In the genomic region with DNA sequence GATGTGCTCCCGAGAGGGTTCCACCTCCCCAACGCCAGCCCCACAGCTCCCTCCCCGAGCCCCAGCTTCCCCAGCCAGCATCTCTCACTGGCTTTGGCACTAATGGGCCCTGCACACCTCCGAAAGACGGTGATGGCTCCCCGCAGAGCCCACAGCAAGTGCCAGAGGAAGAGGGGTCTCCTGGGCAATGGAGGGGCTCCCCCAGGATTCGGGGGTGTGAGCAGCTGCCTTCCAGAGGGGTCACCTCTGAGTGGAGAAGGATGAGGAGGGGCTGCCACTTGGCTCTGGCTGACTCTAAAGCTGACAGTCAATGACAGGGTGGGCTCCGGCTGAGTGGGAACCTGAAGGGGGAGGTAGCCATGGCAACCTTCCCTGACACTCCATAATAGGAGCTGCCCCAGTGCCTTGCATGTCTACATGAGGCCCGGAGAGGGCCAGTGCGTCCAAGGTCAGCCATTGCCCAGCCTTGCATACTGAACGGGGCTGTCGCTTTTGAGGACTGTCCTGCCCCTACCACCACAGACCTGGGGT, we compare ENCODE assay signal across 16 cellular contexts.
"Had no signal": no experiment of that assay in that cellular context is flagged by ENCODE, and none has a peak within 500 bp of the region (broad histone marks: within the 10 kb centered on the region; RNA-seq: fewer than 3 reads in every experiment).

No MANE protein-coding gene starts in this region.

- H3K9me3 ChIP-seq: esophagus squamous epithelium, psoas muscle, sigmoid colon, testis had no signal

- H3K36me3 ChIP-seq: esophagus squamous epithelium, sigmoid colon had no signal

- H3K27ac Mint-ChIP-seq: activated CD4-positive, alpha-beta T cell treated with anti-CD3 and anti-CD28 coated beads, Interleukin-2, amount 10 ng/mL, durations not matched to agents 7 days and 5 days; activated naive CD4-positive, alpha-beta T cell treated with anti-CD3 and anti-CD28 coated beads, Interleukin-2, amount 50 U/mL, for 72 hours; activated T-helper 17 cell treated with anti-CD3 and anti-CD28 coated beads, Interleukin-2, amount 50 U/mL, for 72 hours; naive B cell; stimulated activated naive CD8-positive, alpha-beta T cell treated with anti-CD3 and anti-CD28 coated beads, Interleukin-15, amount 100 ng/mL, for 72 hours had no signal

- H3K36me3 Mint-ChIP-seq: activated naive CD4-positive, alpha-beta T cell treated with anti-CD3 and anti-CD28 coated beads, Interleukin-2, amount 50 U/mL, for 72 hours; naive B cell had no signal

- H3K27me3 Mint-ChIP-seq: activated T-helper 17 cell treated with anti-CD3 and anti-CD28 coated beads, Interleukin-2, amount 50 U/mL, for 72 hours had no signal

- H3K27ac ChIP-seq: esophagus squamous epithelium, foreskin keratinocyte, psoas muscle, sigmoid colon, testis had no signal

- H3K4me3 ChIP-seq: esophagus squamous epithelium, lung, psoas muscle, sigmoid colon, testis had no signal

- H3K4me1 ChIP-seq: foreskin keratinocyte, psoas muscle, sigmoid colon, testis had no signal

- H3K27me3 ChIP-seq: testis had no signal

- H3K4me3 Mint-ChIP-seq: activated CD4-positive, alpha-beta T cell treated with anti-CD3 and anti-CD28 coated beads, Interleukin-2, amount 10 ng/mL, durations not matched to agents 7 days and 5 days; activated T-helper 17 cell treated with anti-CD3 and anti-CD28 coated beads, Interleukin-2, amount 50 U/mL, for 72 hours; naive B cell; stimulated activated naive CD8-positive, alpha-beta T cell treated with anti-CD3 and anti-CD28 coated beads, Interleukin-15, amount 100 ng/mL, for 72 hours had no signal

- DNase-seq: activated CD4-positive, alpha-beta T cell treated with anti-CD3 and anti-CD28 coated beads, Interleukin-2, amount 10 ng/mL, durations not matched to agents 7 days and 5 days; activated CD4-positive, CD25-positive, alpha-beta regulatory T cell; activated T-cell treated with anti-CD3 and anti-CD28 coated beads for 4 hours; esophagus squamous epithelium; foreskin keratinocyte; left cardiac atrium; naive B cell; occipital lobe; psoas muscle; sigmoid colon; stimulated activated CD4-positive, alpha-beta T cell treated with anti-CD3 and anti-CD28 coated beads, Interleukin-4, amount 100 ng/mL, for 4 hours; stimulated activated naive CD8-positive, alpha-beta T cell treated with anti-CD3 and anti-CD28 coated beads, Interleukin-15, amount 100 ng/mL, for 72 hours; testis had no signal

- H3K9me3 Mint-ChIP-seq: activated CD4-positive, alpha-beta T cell treated with anti-CD3 and anti-CD28 coated beads, Interleukin-2, amount 10 ng/mL, durations not matched to agents 7 days and 5 days; activated naive CD4-positive, alpha-beta T cell treated with anti-CD3 and anti-CD28 coated beads, Interleukin-2, amount 50 U/mL, for 72 hours; activated T-helper 17 cell treated with anti-CD3 and anti-CD28 coated beads, Interleukin-2, amount 50 U/mL, for 72 hours; stimulated activated naive CD8-positive, alpha-beta T cell treated with anti-CD3 and anti-CD28 coated beads, Interleukin-15, amount 100 ng/mL, for 72 hours had no signal
